8 cellular contexts compared by ENCODE assay signal in genomic region chr2:27489498-27490397, GRCh38. TPM values are rescaled to one million over a fixed set of nuclear protein-coding genes. Genes with fewer than 3 reads are reported as not detected.
DNase-seq lines count a peak whose midpoint lies in the region; ATAC-seq, FAIRE-seq and TF ChIP-seq lines count a peak whose summit lies in the region.

A gene with protein sequence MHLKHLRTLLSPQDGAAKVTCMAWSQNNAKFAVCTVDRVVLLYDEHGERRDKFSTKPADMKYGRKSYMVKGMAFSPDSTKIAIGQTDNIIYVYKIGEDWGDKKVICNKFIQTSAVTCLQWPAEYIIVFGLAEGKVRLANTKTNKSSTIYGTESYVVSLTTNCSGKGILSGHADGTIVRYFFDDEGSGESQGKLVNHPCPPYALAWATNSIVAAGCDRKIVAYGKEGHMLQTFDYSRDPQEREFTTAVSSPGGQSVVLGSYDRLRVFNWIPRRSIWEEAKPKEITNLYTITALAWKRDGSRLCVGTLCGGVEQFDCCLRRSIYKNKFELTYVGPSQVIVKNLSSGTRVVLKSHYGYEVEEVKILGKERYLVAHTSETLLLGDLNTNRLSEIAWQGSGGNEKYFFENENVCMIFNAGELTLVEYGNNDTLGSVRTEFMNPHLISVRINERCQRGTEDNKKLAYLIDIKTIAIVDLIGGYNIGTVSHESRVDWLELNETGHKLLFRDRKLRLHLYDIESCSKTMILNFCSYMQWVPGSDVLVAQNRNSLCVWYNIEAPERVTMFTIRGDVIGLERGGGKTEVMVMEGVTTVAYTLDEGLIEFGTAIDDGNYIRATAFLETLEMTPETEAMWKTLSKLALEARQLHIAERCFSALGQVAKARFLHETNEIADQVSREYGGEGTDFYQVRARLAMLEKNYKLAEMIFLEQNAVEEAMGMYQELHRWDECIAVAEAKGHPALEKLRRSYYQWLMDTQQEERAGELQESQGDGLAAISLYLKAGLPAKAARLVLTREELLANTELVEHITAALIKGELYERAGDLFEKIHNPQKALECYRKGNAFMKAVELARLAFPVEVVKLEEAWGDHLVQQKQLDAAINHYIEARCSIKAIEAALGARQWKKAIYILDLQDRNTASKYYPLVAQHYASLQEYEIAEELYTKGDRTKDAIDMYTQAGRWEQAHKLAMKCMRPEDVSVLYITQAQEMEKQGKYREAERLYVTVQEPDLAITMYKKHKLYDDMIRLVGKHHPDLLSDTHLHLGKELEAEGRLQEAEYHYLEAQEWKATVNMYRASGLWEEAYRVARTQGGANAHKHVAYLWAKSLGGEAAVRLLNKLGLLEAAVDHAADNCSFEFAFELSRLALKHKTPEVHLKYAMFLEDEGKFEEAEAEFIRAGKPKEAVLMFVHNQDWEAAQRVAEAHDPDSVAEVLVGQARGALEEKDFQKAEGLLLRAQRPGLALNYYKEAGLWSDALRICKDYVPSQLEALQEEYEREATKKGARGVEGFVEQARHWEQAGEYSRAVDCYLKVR (N-terminal part only) (minus strand): TSS chr2:27489743. CDS start chr2:27489653, 90 bp downstream.

- H3K4me1 ChIP-seq in Loucy (ENCODE audit: insufficient read depth, low read length, poor library complexity, severe bottlenecking) (peaks cover 7% of the 10 kb centered on the region), RWPE2 (ENCODE audit: insufficient read depth, poor library complexity, severe bottlenecking) (peaks cover 5% of the 10 kb centered on the region)

- POLR2A ChIA-PET in naive thymus-derived CD8-positive, alpha-beta T cell (lab: Charles Lee) = interaction anchor here (0.6 to 1.8 kb wide), 2 partner anchors 61 to 95 kb away, joined by 4 to 5 read pairs; partner anchors contain the start of gene NRBP1

- H3K36me3 Mint-ChIP-seq in naive thymus-derived CD8-positive, alpha-beta T cell = peaks cover 0 to 5% (median 2%) of the 10 kb centered on the region in 3 donors
- H3K36me3 Mint-ChIP-seq in stimulated activated naive B cell treated with anti-CD40 and anti-IgM and Interleukin-4, amounts not matched to agents 10 μg/mL and 1 μg/mL and 100 μg/mL, for 72 hours = peaks cover 1 to 4% of the 10 kb centered on the region in 2 donors

- no peaks in the 10 kb centered on the region for H3K36me3 ChIP-seq in Loucy (ENCODE audit: insufficient read depth, low read length)
- H3K36me3 ChIP-seq in RWPE2 (ENCODE audit: low read depth) = no peaks in the 10 kb centered on the region

- no peaks in the 10 kb centered on the region for H3F3A ChIP-seq in Loucy (ENCODE audit: low read depth)

- H3K4me2 ChIP-seq in Loucy (ENCODE audit: low read depth, low read length, poor library complexity, severe bottlenecking) = peak within 1 kb of the TSS; percentile 93

- DNase-seq in ELF-1 (ENCODE audit: low read depth, low spot score) (peak; percentile 100), H54 (ENCODE audit: insufficient read length, low spot score) (peak; percentile 95), RWPE2 (ENCODE audit: low spot score) (peak; percentile 99), fibroblast of peridontal ligament (ENCODE audit: extremely low read depth) (peak; percentile 97)
- DNase-seq in activated T-helper 9 cell treated with anti-CD3 and anti-CD28 coated beads, Interleukin-2, amount 50 U/mL, for 16 hours (ENCODE audit: low read depth) = peak; percentile 98
- peak; percentile 93 to 100 (median 99) for DNase-seq in naive thymus-derived CD8-positive, alpha-beta T cell
- DNase-seq in stimulated activated naive B cell treated with anti-CD40 and anti-IgM and Interleukin-4, amounts not matched to agents 10 μg/mL and 1 μg/mL and 100 μg/mL, for 72 hours = peak; percentile 98

- TF ChIP-seq CTCF in Loucy (conservative IDR thresholded peaks at IDR 0.05; ENCODE audit: low read length) (no peak), RWPE2 (IDR thresholded peaks at IDR 0.05; ENCODE audit: poor library complexity, severe bottlenecking) (no peak)

- peak within 1 kb of the TSS; percentile 79 for H3K4me3 ChIP-seq in Loucy (ENCODE audit: low read length, poor library complexity, severe bottlenecking)
- H3K4me3 ChIP-seq in RWPE2 (ENCODE audit: severe bottlenecking) = peak within 1 kb of the TSS; percentile 34

- FAIRE-seq in H54 (lab: Jason Lieb, UNC) = peak; percentile 96

- peaks cover 8 to 33% (median 22%) of the 10 kb centered on the region in 4 donors for H3K4me1 Mint-ChIP-seq in naive thymus-derived CD8-positive, alpha-beta T cell
- H3K4me1 Mint-ChIP-seq in stimulated activated naive B cell treated with anti-CD40 and anti-IgM and Interleukin-4, amounts not matched to agents 10 μg/mL and 1 μg/mL and 100 μg/mL, for 72 hours = peaks cover 3 to 26% of the 10 kb centered on the region in 2 donors

- no peaks in the 10 kb centered on the region for H3K9me3 Mint-ChIP-seq in naive thymus-derived CD8-positive, alpha-beta T cell
- H3K9me3 Mint-ChIP-seq in stimulated activated naive B cell treated with anti-CD40 and anti-IgM and Interleukin-4, amounts not matched to agents 10 μg/mL and 1 μg/mL and 100 μg/mL, for 72 hours = no peaks in the 10 kb centered on the region

- H3K9ac ChIP-seq in Loucy (ENCODE audit: low read depth, low read length, poor library complexity, severe bottlenecking) = peak within 1 kb of the TSS; percentile 59

- H3K27me3 ChIP-seq in Loucy (ENCODE audit: insufficient read depth, low read length, poor library complexity, severe bottlenecking) (no peaks in the 10 kb centered on the region), RWPE2 (ENCODE audit: insufficient read depth, poor library complexity, severe bottlenecking) (no peaks in the 10 kb centered on the region)

- peaks cover 4 to 19% (median 14%) of the 10 kb centered on the region in 5 donors for H3K27me3 Mint-ChIP-seq in naive thymus-derived CD8-positive, alpha-beta T cell
- H3K27me3 Mint-ChIP-seq in stimulated activated naive B cell treated with anti-CD40 and anti-IgM and Interleukin-4, amounts not matched to agents 10 μg/mL and 1 μg/mL and 100 μg/mL, for 72 hours = peaks cover 20 to 23% of the 10 kb centered on the region in 2 donors

- H3K27ac Mint-ChIP-seq in naive thymus-derived CD8-positive, alpha-beta T cell = peak within 1 kb of the TSS; percentile 78 to 100 (median 99)
- peak within 1 kb of the TSS; percentile 95 for H3K27ac Mint-ChIP-seq in stimulated activated naive B cell treated with anti-CD40 and anti-IgM and Interleukin-4, amounts not matched to agents 10 μg/mL and 1 μg/mL and 100 μg/mL, for 72 hours

- H3K4me3 Mint-ChIP-seq in naive thymus-derived CD8-positive, alpha-beta T cell = peak within 1 kb of the TSS; percentile 78 to 92 (median 89)
- H3K4me3 Mint-ChIP-seq in stimulated activated naive B cell treated with anti-CD40 and anti-IgM and Interleukin-4, amounts not matched to agents 10 μg/mL and 1 μg/mL and 100 μg/mL, for 72 hours = peak within 1 kb of the TSS; percentile 94

- H4K20me1 ChIP-seq in Loucy (ENCODE audit: insufficient read depth, low read length, poor library complexity, severe bottlenecking) = no peaks in the 10 kb centered on the region

- peak within 1 kb of the TSS; percentile 93 for H2AFZ ChIP-seq in Loucy (ENCODE audit: low read length)

- ATAC-seq in RWPE2 (ENCODE audit: low read depth) = peak; percentile 92
- ATAC-seq in naive thymus-derived CD8-positive, alpha-beta T cell = peak; percentile 89 to 90
- ATAC-seq in stimulated activated naive B cell treated with anti-CD40 and anti-IgM and Interleukin-4, amounts not matched to agents 10 μg/mL and 1 μg/mL and 100 μg/mL, for 72 hours (replicated peaks) = peak; percentile 92 to 95

- no peaks in the 10 kb centered on the region for H3K9me3 ChIP-seq in Loucy (ENCODE audit: insufficient read depth, low read depth, low read length)
- H3K9me3 ChIP-seq in RWPE2 (ENCODE audit: severe bottlenecking) = no peaks in the 10 kb centered on the region

- no peaks in the 10 kb centered on the region for H3K79me2 ChIP-seq in Loucy (ENCODE audit: insufficient read depth, low read length)

- TF ChIP-seq POLR2A in H54 (IDR thresholded peaks at IDR 0.05; ENCODE audit: low read depth, low read length) = peak; percentile 72

- H3K27ac ChIP-seq in RWPE2 (ENCODE audit: poor library complexity, severe bottlenecking) = no peak within 1 kb of the TSS

- no peaks in the 10 kb centered on the region for H3K9me2 ChIP-seq in Loucy (replicated peaks; ENCODE audit: low read depth, low read length)

RNA-seq across cellular contexts. Expression of the gene that starts here (rescaled TPM):
- 10 to 100 TPM; 32.2 to 40.6 TPM for total RNA-seq in naive thymus-derived CD8-positive, alpha-beta T cell
- polyA plus RNA-seq in naive thymus-derived CD8-positive, alpha-beta T cell = 1 to 10 TPM; 1.1 to 4.9 (median 3.4) TPM
